22 cellular contexts compared by ENCODE assay signal in the genomic region with DNA sequence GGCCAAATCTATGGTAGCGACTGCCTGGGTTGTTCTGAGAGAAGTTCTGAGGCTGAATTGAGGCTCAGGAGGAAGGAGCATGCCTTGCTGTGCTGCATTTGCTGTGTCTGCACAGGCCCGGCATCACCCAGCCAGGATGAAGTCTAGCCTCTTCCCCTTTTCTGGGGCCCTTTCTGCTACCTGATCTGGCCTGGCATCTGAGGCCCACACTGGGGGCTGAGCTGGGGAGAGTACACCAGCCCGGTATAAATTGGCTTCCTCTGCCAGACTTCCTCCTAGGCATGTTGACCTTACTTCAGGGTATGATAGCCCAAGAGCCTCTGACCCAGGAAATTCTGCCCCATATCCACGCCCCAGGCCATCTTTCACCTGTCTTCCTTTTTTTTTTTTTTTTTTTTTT. TPM values are rescaled to one million over a fixed set of nuclear protein-coding genes. Genes with fewer than 3 reads are reported as not detected.
DNase-seq lines count a peak whose midpoint lies in the region; ATAC-seq, FAIRE-seq and TF ChIP-seq lines count a peak whose summit lies in the region.
"Had no signal": no experiment of that assay in that cellular context is flagged by ENCODE, and none has a peak within 500 bp of the region (broad histone marks: within the 10 kb centered on the region; RNA-seq: fewer than 3 reads in every experiment).

No MANE protein-coding gene starts in this region.

- no peaks in the 10 kb centered on the region for H3K9me3 ChIP-seq in Peyer's patch
- no peaks in the 10 kb centered on the region for H3K9me3 ChIP-seq in GM12878 (replicated peaks; ENCODE audit: control insufficient read depth, insufficient read depth, low read length)
- H3K9me3 ChIP-seq: ovary, right lobe of liver had no signal

- 25% methylated on average over 4 of the region's 4 CpGs for WGBS in GM12878 (ENCODE audit: insufficient coverage, insufficient replicate concordance, low lambda C conversion rate, missing lambda C conversion rate)

- H3K4me3 ChIP-seq in Peyer's patch (no peak overlapping the region), GM12878 (no peak overlapping the region)
- H3K4me3 ChIP-seq: ovary, right lobe of liver had no signal

- POLR2A ChIA-PET in GM12878 (lab: Charles Lee): interaction anchor here (0.8 kb wide), 1 partner anchor 143 kb away, joined by 4 read pairs; no protein-coding TSS in a partner anchor

- H3K27ac ChIP-seq in Peyer's patch: peak overlapping the region in 1 of 4 donors; percentile 49
- H3K27ac ChIP-seq in GM12878 (ENCODE audit: control insufficient read depth, insufficient read depth): no peak overlapping the region
- H3K27ac ChIP-seq: ovary, right lobe of liver had no signal

- peaks cover 34% of the 10 kb centered on the region for H3K4me1 Mint-ChIP-seq in stimulated activated memory B cell treated with anti-CD40 and anti-IgM and Interleukin-4, amounts not matched to agents 10 μg/mL and 1 μg/mL and 100 μg/mL, for 72 hours
- peaks cover 14% of the 10 kb centered on the region for H3K4me1 Mint-ChIP-seq in activated T-helper 1 cell treated with anti-CD3 and anti-CD28 coated beads, Interleukin-12 subunit alpha, Interleukin-12 subunit beta, Interleukin-2, Interleukin-4 antibody, amounts not matched to agents 30 ng/mL and 10 ng/mL and 1 ng/mL, durations not matched to agents 14 hours and 24 hours and 36 hours (ENCODE audit: low read depth)

- H3K79me2 ChIP-seq in GM12878 (ENCODE audit: control insufficient read depth, insufficient read depth, low read length): no peaks in the 10 kb centered on the region

- H3K4me1 ChIP-seq in Peyer's patch (peaks cover 0 to 7% (median 2%) of the 10 kb centered on the region in 4 donors), GM12878 (ENCODE audit: control insufficient read depth, insufficient read depth, low read length) (peaks cover 32% of the 10 kb centered on the region)
- H3K4me1 ChIP-seq: right lobe of liver had no signal

- peak overlapping the region; percentile 44; the same call in 1 of the 2 replicates for H3K4me2 ChIP-seq in GM12878 (ENCODE audit: control insufficient read depth, insufficient read depth)

- SMC1A ChIA-PET in GM12878 (lab: Charles Lee; ENCODE audit: uncharacterized antibody, unreplicated experiment): interaction anchor here (1.1 kb wide), 1 partner anchor 45 kb away, joined by 4 read pairs; no protein-coding TSS in a partner anchor

- H3K36me3 Mint-ChIP-seq in stimulated activated memory B cell treated with anti-CD40 and anti-IgM and Interleukin-4, amounts not matched to agents 10 μg/mL and 1 μg/mL and 100 μg/mL, for 72 hours: no peaks in the 10 kb centered on the region
- no peaks in the 10 kb centered on the region for H3K36me3 Mint-ChIP-seq in activated T-helper 1 cell treated with anti-CD3 and anti-CD28 coated beads, Interleukin-12 subunit alpha, Interleukin-12 subunit beta, Interleukin-2, Interleukin-4 antibody, amounts not matched to agents 30 ng/mL and 10 ng/mL and 1 ng/mL, durations not matched to agents 14 hours and 24 hours and 36 hours (ENCODE audit: low read depth)
- H3K36me3 Mint-ChIP-seq: activated naive CD8-positive, alpha-beta T cell; T-cell had no signal

- TF ChIP-seq CTCF in Peyer's patch (IDR thresholded peaks at IDR 0.05): no peak
- no peak for TF ChIP-seq CTCF in GM12878 (IDR thresholded peaks at IDR 0.05 in 2 of 3, conservative IDR thresholded peaks at IDR 0.05 in 1 of 3; ENCODE audit: control insufficient read depth in 2 of 3, extremely low read depth in 1 of 3, insufficient read depth in 1 of 3, low read depth in 3 of 3, low read length in 3 of 3)

- no peak for TF ChIP-seq RAD21 in GM12878 (IDR thresholded peaks at IDR 0.05; ENCODE audit: insufficient read depth, low read depth, low read length)

- TF ChIP-seq POLR2A in Peyer's patch (IDR thresholded peaks at IDR 0.05) (no peak), GM12878 (IDR thresholded peaks at IDR 0.05; ENCODE audit: low read depth, low read length) (no peak)

- H3K9ac ChIP-seq in GM12878 (ENCODE audit: control insufficient read depth, insufficient read depth, low read length): no peak overlapping the region

- H3K27ac Mint-ChIP-seq in stimulated activated memory B cell treated with anti-CD40 and anti-IgM and Interleukin-4, amounts not matched to agents 10 μg/mL and 1 μg/mL and 100 μg/mL, for 72 hours: peak overlapping the region; percentile 64
- H3K27ac Mint-ChIP-seq in activated T-helper 1 cell treated with anti-CD3 and anti-CD28 coated beads, Interleukin-12 subunit alpha, Interleukin-12 subunit beta, Interleukin-2, Interleukin-4 antibody, amounts not matched to agents 30 ng/mL and 10 ng/mL and 1 ng/mL, durations not matched to agents 14 hours and 24 hours and 36 hours: no peak overlapping the region
- H3K27ac Mint-ChIP-seq: activated naive CD8-positive, alpha-beta T cell; activated T-cell treated with anti-CD3 and anti-CD28 coated beads, Interleukin-2, amount 50 U/mL, for 72 hours; T-cell had no signal

- H4K20me1 ChIP-seq in GM12878 (ENCODE audit: control insufficient read depth, insufficient read depth): no peaks in the 10 kb centered on the region

- H3K36me3 ChIP-seq in Peyer's patch (no peaks in the 10 kb centered on the region), GM12878 (ENCODE audit: control insufficient read depth in 2 of 2, insufficient read depth in 2 of 2, low read length in 1 of 2) (no peaks in the 10 kb centered on the region)
- H3K36me3 ChIP-seq: ovary, right lobe of liver had no signal

- TF ChIP-seq EP300 in GM12878 (IDR thresholded peaks at IDR 0.05; ENCODE audit: borderline replicate concordance in 1 of 2, control insufficient read depth in 1 of 2, low read depth in 2 of 2, low read length in 2 of 2): no peak

- H3K27me3 Mint-ChIP-seq in stimulated activated memory B cell treated with anti-CD40 and anti-IgM and Interleukin-4, amounts not matched to agents 10 μg/mL and 1 μg/mL and 100 μg/mL, for 72 hours: no peaks in the 10 kb centered on the region
- no peaks in the 10 kb centered on the region for H3K27me3 Mint-ChIP-seq in activated T-helper 1 cell treated with anti-CD3 and anti-CD28 coated beads, Interleukin-12 subunit alpha, Interleukin-12 subunit beta, Interleukin-2, Interleukin-4 antibody, amounts not matched to agents 30 ng/mL and 10 ng/mL and 1 ng/mL, durations not matched to agents 14 hours and 24 hours and 36 hours (ENCODE audit: insufficient read depth)
- H3K27me3 Mint-ChIP-seq: activated naive CD8-positive, alpha-beta T cell; T-cell had no signal

- H3K4me3 Mint-ChIP-seq in stimulated activated memory B cell treated with anti-CD40 and anti-IgM and Interleukin-4, amounts not matched to agents 10 μg/mL and 1 μg/mL and 100 μg/mL, for 72 hours: no peak overlapping the region
- H3K4me3 Mint-ChIP-seq in activated T-helper 1 cell treated with anti-CD3 and anti-CD28 coated beads, Interleukin-12 subunit alpha, Interleukin-12 subunit beta, Interleukin-2, Interleukin-4 antibody, amounts not matched to agents 30 ng/mL and 10 ng/mL and 1 ng/mL, durations not matched to agents 14 hours and 24 hours and 36 hours: no peak overlapping the region
- H3K4me3 Mint-ChIP-seq: activated naive CD8-positive, alpha-beta T cell; activated T-cell treated with anti-CD3 and anti-CD28 coated beads, Interleukin-2, amount 50 U/mL, for 72 hours; CD8-positive, alpha-beta memory T cell; T-cell had no signal

- in situ Hi-C loops in GM12878 (cut with MboI): no loop called here

- H2AFZ ChIP-seq in GM12878 (ENCODE audit: control insufficient read depth, low read depth, low read length): peak overlapping the region; percentile 11

- RAD21 ChIA-PET in GM12878 (lab: Charles Lee; ENCODE audit: unreplicated experiment): interaction anchor here (0.5 kb wide), 1 partner anchor 139 kb away, joined by 3 read pairs; no protein-coding TSS in a partner anchor

- no peak for FAIRE-seq in GM12878 (lab: Jason Lieb, UNC)
- FAIRE-seq: endometrium, H1, HTR-8/SVneo had no signal

- no peaks in the 10 kb centered on the region for H3K9me3 Mint-ChIP-seq in stimulated activated memory B cell treated with anti-CD40 and anti-IgM and Interleukin-4, amounts not matched to agents 10 μg/mL and 1 μg/mL and 100 μg/mL, for 72 hours
- no peaks in the 10 kb centered on the region for H3K9me3 Mint-ChIP-seq in activated T-helper 1 cell treated with anti-CD3 and anti-CD28 coated beads, Interleukin-12 subunit alpha, Interleukin-12 subunit beta, Interleukin-2, Interleukin-4 antibody, amounts not matched to agents 30 ng/mL and 10 ng/mL and 1 ng/mL, durations not matched to agents 14 hours and 24 hours and 36 hours
- H3K9me3 Mint-ChIP-seq: activated T-cell treated with anti-CD3 and anti-CD28 coated beads, Interleukin-2, amount 50 U/mL, for 72 hours; T-cell had no signal

- CTCF ChIA-PET in GM12878 (lab: Yijun Ruan, JAX): interaction anchor here (1.5 kb wide), 1 partner anchor 8 kb away, joined by 7 read pairs; no protein-coding TSS in a partner anchor

- BruUV-seq in GM12878 (replicated peaks; lab: Mats Ljungman, UMichigan): no TSS peak

- ATAC-seq in GM12878 (peak; percentile 32; the same call in 2 of the 3 replicates), GM18909 (IDR thresholded peaks at IDR 0.05; ENCODE audit: poor library complexity, unreplicated experiment) (no peak), GM19452 (IDR thresholded peaks at IDR 0.05; ENCODE audit: unreplicated experiment) (no peak)
- ATAC-seq in stimulated activated memory B cell treated with anti-CD40 and anti-IgM and Interleukin-4, amounts not matched to agents 10 μg/mL and 1 μg/mL and 100 μg/mL, for 72 hours: peak; percentile 67
- ATAC-seq: activated T-cell treated with anti-CD3 and anti-CD28 coated beads, Interleukin-2, amount 50 U/mL, for 72 hours; right lobe of liver; T-cell had no signal

- DNase-seq in KG1 (lab: John Stamatoyannopoulos, UW) (peak; percentile 52), Peyer's patch (peak in 2 of 3 donors; percentile 60 to 66), GM12878 (ENCODE audit: low read depth, low spot score) (no peak), NCI-H2107 treated with DMSO at 0.1 percent for 48 hours (lab: John Stamatoyannopoulos, UW; ENCODE audit: unreplicated experiment) (no peak)
- no peak for DNase-seq in activated T-helper 1 cell treated with anti-CD3 and anti-CD28 coated beads, Interleukin-12 subunit alpha, Interleukin-12 subunit beta, Interleukin-2, Interleukin-4 antibody, amounts not matched to agents 30 ng/mL and 10 ng/mL and 1 ng/mL, durations not matched to agents 14 hours and 24 hours and 36 hours (ENCODE audit: low spot score)
- DNase-seq: activated T-cell treated with anti-CD3 and anti-CD28 coated beads, Interleukin-2, amount 50 U/mL, for 72 hours; CD8-positive, alpha-beta memory T cell; DMS79 treated with DMSO at 0.1 percent for 48 hours; NCI-H1694; NCI-H774; ovary; right lobe of liver; stimulated activated naive CD4-positive, alpha-beta T cell treated with Interleukin-2 at 50 U/mL for 16 hours; T-cell; trophoblast cell had no signal

- intact Hi-C loops in GM12878 (cut with micrococcal nuclease; ENCODE audit: unreplicated experiment): loop anchor here (10.0 kb wide), 1 partner anchor 216 kb away; a partner anchor contains a TSS
- intact Hi-C loops in activated T-helper 1 cell treated with anti-CD3 and anti-CD28 coated beads, Interleukin-12 subunit alpha, Interleukin-12 subunit beta, Interleukin-2, Interleukin-4 antibody, amounts not matched to agents 30 ng/mL and 10 ng/mL and 1 ng/mL, durations not matched to agents 14 hours and 24 hours and 36 hours (cut with micrococcal nuclease): no loop called here

- H3K27me3 ChIP-seq in Peyer's patch (no peaks in the 10 kb centered on the region), GM12878 (replicated peaks in 1 of 2; ENCODE audit: control insufficient read depth in 2 of 2, insufficient read depth in 2 of 2, low read length in 1 of 2) (no peaks in the 10 kb centered on the region)
- H3K27me3 ChIP-seq: ovary, right lobe of liver had no signal

RNA-seq across cellular contexts. Expression of a gene that starts 30.0 kb away (rescaled TPM):
- total RNA-seq in Peyer's patch: 10 to 100 TPM; 16.5 to 60.4 (median 33.8) TPM
- 20.4 and 20.5 TPM in 2 replicates for total RNA-seq in GM12878 (2013; cell fraction: nucleolus; rRNA removed)
- total RNA-seq in GM12878 (2014; rRNA removed): 58.1 and 72.0 TPM in 2 replicates
- total RNA-seq in GM12878 (2014; rRNA removed; fragmentation: Illumina TruSeq; extraction: Trizol): 109 and 115 TPM in 2 replicates
- total RNA-seq in GM12878 (2021): 64.5 and 67.7 TPM in 2 replicates
- polyA plus RNA-seq in GM12878 (2011; ENCODE audit: low read depth): 27.1 TPM
- polyA plus RNA-seq in GM12878 (2011; rRNA removed): 135 and 153 TPM in 2 replicates
- polyA plus RNA-seq in GM12878 (2011; cell fraction: cytosol; rRNA removed): 96.7 and 182 TPM in 2 replicates
- 68.0 and 72.7 TPM in 2 replicates for polyA plus RNA-seq in GM12878 (2011; cell fraction: nucleus; rRNA removed)
- polyA plus RNA-seq in GM12878 (2012): 36.4 and 44.6 TPM in 2 replicates
- 156 and 189 TPM in 2 replicates for polyA plus RNA-seq in GM12878 (2014; fragmentation: Illumina TruSeq; extraction: Trizol)
- polyA plus RNA-seq in GM12878 (2014; fragmentation: Nextera tagmentation; extraction: Ambion mirVana): 100 to 1,000 TPM; 156 to 162 TPM
- 82.6 and 109 TPM in 2 replicates for polyA plus RNA-seq in GM12878 (2014; rRNA removed)
- polyA plus RNA-seq in GM12878 (2016; fragmentation: Nextera tagmentation; extraction: Ambion mirVana): 100 to 1,000 TPM; 170 to 180 TPM
- polyA minus RNA-seq in GM12878 (2011; rRNA and poly(A)+ RNA removed): 46.5 and 55.7 TPM in 2 replicates
- polyA minus RNA-seq in GM12878 (2011; cell fraction: cytosol; rRNA and poly(A)+ RNA removed): 17.9 and 20.1 TPM in 2 replicates
- 15.4 and 16.3 TPM in 2 replicates for polyA minus RNA-seq in GM12878 (2011; cell fraction: nucleus; rRNA and poly(A)+ RNA removed)
- total RNA-seq in activated T-helper 1 cell treated with anti-CD3 and anti-CD28 coated beads, Interleukin-12 subunit alpha, Interleukin-12 subunit beta, Interleukin-2, Interleukin-4 antibody, amounts not matched to agents 30 ng/mL and 10 ng/mL and 1 ng/mL, durations not matched to agents 14 hours and 24 hours and 36 hours: 63.1 and 63.8 TPM in 2 replicates

RNA-seq across cellular contexts. Expression of a gene that starts 34.0 kb away (rescaled TPM):
- total RNA-seq in Peyer's patch: 100 to 1,000 TPM in 1 of 4 donors, 10 to 100 TPM in 3; 53.8 to 126 (median 67.6) TPM
- total RNA-seq in GM12878 (2013; cell fraction: nucleolus; rRNA removed): 84.9 and 88.1 TPM in 2 replicates
- total RNA-seq in GM12878 (2014; rRNA removed): 78.4 and 79.9 TPM in 2 replicates
- 81.4 and 88.8 TPM in 2 replicates for total RNA-seq in GM12878 (2014; rRNA removed; fragmentation: Illumina TruSeq; extraction: Trizol)
- 104 and 108 TPM in 2 replicates for total RNA-seq in GM12878 (2021)
- polyA plus RNA-seq in GM12878 (2011; ENCODE audit: low read depth): 51.0 TPM
- 89.6 and 105 TPM in 2 replicates for polyA plus RNA-seq in GM12878 (2011; rRNA removed)
- 71.9 and 76.2 TPM in 2 replicates for polyA plus RNA-seq in GM12878 (2011; cell fraction: cytosol; rRNA removed)
- 40.1 and 59.2 TPM in 2 replicates for polyA plus RNA-seq in GM12878 (2011; cell fraction: nucleus; rRNA removed)
- 60.9 and 70.4 TPM in 2 replicates for polyA plus RNA-seq in GM12878 (2012)
- 120 and 136 TPM in 2 replicates for polyA plus RNA-seq in GM12878 (2014; fragmentation: Illumina TruSeq; extraction: Trizol)
- polyA plus RNA-seq in GM12878 (2014; fragmentation: Nextera tagmentation; extraction: Ambion mirVana): 100 to 1,000 TPM in 1 of 2 experiments, 10 to 100 TPM in 1; 88.9 to 115 TPM
- polyA plus RNA-seq in GM12878 (2014; rRNA removed): 73.5 and 86.5 TPM in 2 replicates
- 100 to 1,000 TPM; 137 to 149 TPM for polyA plus RNA-seq in GM12878 (2016; fragmentation: Nextera tagmentation; extraction: Ambion mirVana)
- polyA minus RNA-seq in GM12878 (2011; rRNA and poly(A)+ RNA removed): 67.1 and 77.4 TPM in 2 replicates
- 35.5 and 39.3 TPM in 2 replicates for polyA minus RNA-seq in GM12878 (2011; cell fraction: cytosol; rRNA and poly(A)+ RNA removed)
- polyA minus RNA-seq in GM12878 (2011; cell fraction: nucleus; rRNA and poly(A)+ RNA removed): 23.0 and 32.3 TPM in 2 replicates
- total RNA-seq in activated T-helper 1 cell treated with anti-CD3 and anti-CD28 coated beads, Interleukin-12 subunit alpha, Interleukin-12 subunit beta, Interleukin-2, Interleukin-4 antibody, amounts not matched to agents 30 ng/mL and 10 ng/mL and 1 ng/mL, durations not matched to agents 14 hours and 24 hours and 36 hours: 164 and 166 TPM in 2 replicates

Comparison
In these comparisons a context has a peak if more than half of its experiments do, and no peak if none do; other contexts are left out.
1. DNase-seq: peak in KG1 (single experiment) and Peyer's patch (2 of 3); none in GM12878 (single experiment), NCI-H2107 treated with DMSO at 0.1 percent for 48 hours (single experiment) and activated T-helper 1 cell treated with anti-CD3 and anti-CD28 coated beads, Interleukin-12 subunit alpha, Interleukin-12 subunit beta, Interleukin-2, Interleukin-4 antibody, amounts not matched to agents 30 ng/mL and 10 ng/mL and 1 ng/mL, durations not matched to agents 14 hours and 24 hours and 36 hours (single experiment).
2. ATAC-seq: peak in GM12878 (single experiment) and stimulated activated memory B cell treated with anti-CD40 and anti-IgM and Interleukin-4, amounts not matched to agents 10 μg/mL and 1 μg/mL and 100 μg/mL, for 72 hours (single experiment); none in GM18909 (single experiment) and GM19452 (single experiment).